In the genomic region with DNA sequence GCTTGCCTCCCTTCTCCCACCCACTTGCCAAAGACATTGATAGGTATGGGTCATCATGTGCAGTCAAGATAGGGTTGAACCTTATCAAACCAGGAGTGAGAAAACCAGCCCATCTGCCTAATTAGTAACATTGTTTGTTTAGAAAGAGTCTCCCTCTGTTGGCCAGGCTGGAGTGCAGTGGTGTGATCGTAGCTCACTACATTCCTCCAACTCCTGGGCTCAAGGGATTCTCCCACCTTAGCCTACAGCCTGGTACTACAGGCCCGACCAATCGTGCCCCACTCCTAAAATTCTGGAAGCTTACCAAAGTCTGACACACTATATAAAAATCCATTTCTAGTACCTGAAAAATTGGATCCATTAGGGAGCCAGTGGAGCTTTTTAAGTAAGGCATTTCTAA, we compare ENCODE assay signal across 12 cellular contexts. TPM values are rescaled to one million over a fixed set of nuclear protein-coding genes. Genes with fewer than 3 reads are reported as not detected.
DNase-seq lines count a peak whose midpoint lies in the region; ATAC-seq and TF ChIP-seq lines count a peak whose summit lies in the region.
"Had no signal": no experiment of that assay in that cellular context is flagged by ENCODE, and none has a peak within 500 bp of the region (broad histone marks: within the 10 kb centered on the region; RNA-seq: fewer than 3 reads in every experiment).

No MANE protein-coding gene starts in this region.

- H3K36me3 Mint-ChIP-seq in Calu3 (ENCODE audit: insufficient read depth, unreplicated experiment), result peaks cover 13% of the 10 kb centered on the region

- ATAC-seq in GM21576 (IDR thresholded peaks at IDR 0.05; ENCODE audit: unreplicated experiment), result no peak
- ATAC-seq: stimulated activated naive CD8-positive, alpha-beta T cell treated with anti-CD3 and anti-CD28 coated beads, Interleukin-15, amount 100 ng/mL, for 72 hours had no signal

- no peak overlapping the region for H3K4me3 ChIP-seq in astrocyte of the cerebellum (ENCODE audit: low read depth, low read length)
- H3K4me3 ChIP-seq: dorsolateral prefrontal cortex had no signal

- in situ Hi-C loops in astrocyte of the cerebellum (cut with HindIII; ENCODE audit: low sequenced_read_pairs), result no loop called here

- no peak overlapping the region for H3K27ac Mint-ChIP-seq in Calu3 (ENCODE audit: unreplicated experiment)

- intact Hi-C loops in Calu3 (cut with micrococcal nuclease; ENCODE audit: unreplicated experiment), result loop anchor here (5.0 kb wide), 1 partner anchor 113 kb away; no protein-coding TSS in a partner anchor

- TF ChIP-seq CTCF in Calu3 (IDR thresholded peaks at IDR 0.05; ENCODE audit: unreplicated experiment) (no peak), astrocyte of the cerebellum (IDR thresholded peaks at IDR 0.05; ENCODE audit: low read depth, low read length, missing control alignments) (peak; percentile 38)

- CTCF ChIA-PET in Calu3 (lab: Charles Lee), result interaction anchor here (1.0 kb wide), 1 partner anchor 9 kb away, joined by 3 read pairs; no protein-coding TSS in a partner anchor

- no peaks in the 10 kb centered on the region for H3K27me3 Mint-ChIP-seq in Calu3 (ENCODE audit: unreplicated experiment)
- H3K27me3 Mint-ChIP-seq: stimulated activated naive CD8-positive, alpha-beta T cell treated with anti-CD3 and anti-CD28 coated beads, Interleukin-15, amount 100 ng/mL, for 72 hours had no signal

- H3K9me3 Mint-ChIP-seq in Calu3 (ENCODE audit: low read depth, unreplicated experiment), result no peaks in the 10 kb centered on the region
- H3K9me3 Mint-ChIP-seq: stimulated activated naive CD8-positive, alpha-beta T cell treated with anti-CD3 and anti-CD28 coated beads, Interleukin-15, amount 100 ng/mL, for 72 hours had no signal

- DNase-seq in Calu3 (peak; percentile 7), HT-29 (ENCODE audit: low spot score) (peak; percentile 48), astrocyte of the cerebellum (ENCODE audit: low read depth) (no peak), kidney tubule cell (ENCODE audit: low spot score) (peak; percentile 33), CD1c-positive myeloid dendritic cell (ENCODE audit: extremely low spot score) (no peak), COR-L47 (lab: John Stamatoyannopoulos, UW) (no peak)
- DNase-seq in activated naive CD4-positive, alpha-beta T cell treated with anti-CD3 and anti-CD28 coated beads, Interleukin-2, amount 50 U/mL, for 16 hours, result no peak
- DNase-seq: dorsolateral prefrontal cortex; NCI-H774; stimulated activated CD4-positive, alpha-beta T cell treated with anti-CD3 and anti-CD28 coated beads, Interleukin-15, amount 100 ng/mL, for 24 hours; stimulated activated naive CD8-positive, alpha-beta T cell treated with anti-CD3 and anti-CD28 coated beads, Interleukin-15, amount 100 ng/mL, for 72 hours had no signal

- no TSS peak for BruUV-seq in Calu3 (replicated peaks; lab: Mats Ljungman, UMichigan)

- no peak overlapping the region for H3K4me3 Mint-ChIP-seq in Calu3 (ENCODE audit: low read depth, unreplicated experiment)
- H3K4me3 Mint-ChIP-seq: stimulated activated naive CD8-positive, alpha-beta T cell treated with anti-CD3 and anti-CD28 coated beads, Interleukin-15, amount 100 ng/mL, for 72 hours had no signal

- H3K4me1 Mint-ChIP-seq in Calu3 (ENCODE audit: low read depth, unreplicated experiment), result peaks cover 20% of the 10 kb centered on the region

RNA-seq across cellular contexts. Expression of a gene that starts 4.5 kb away (rescaled TPM):
- total RNA-seq in Calu3 (2022), result 3.8 and 6.7 TPM in 2 replicates
- 6.3 and 12.9 TPM in 2 replicates for total RNA-seq in HT-29 (2014; rRNA removed; shearing (Covaris generic))

RNA-seq across cellular contexts. Expression of a gene that starts 4.7 kb away (rescaled TPM):
- 22.0 and 26.4 TPM in 2 replicates for total RNA-seq in Calu3 (2022)
- total RNA-seq in HT-29 (2014; rRNA removed; shearing (Covaris generic)), result 18.7 and 24.0 TPM in 2 replicates

RNA-seq across cellular contexts. Expression of a gene that starts 43.5 kb away (rescaled TPM):
- total RNA-seq in Calu3 (2022), result 69.1 and 74.2 TPM in 2 replicates
- 94.3 and 95.7 TPM in 2 replicates for total RNA-seq in HT-29 (2014; rRNA removed; shearing (Covaris generic))

Comparison
In these comparisons a context has a peak if more than half of its experiments do, and no peak if none do; other contexts are left out.
1. DNase-seq: peak in Calu3 (single experiment), HT-29 (single experiment) and kidney tubule cell (single experiment); none in astrocyte of the cerebellum (single experiment), CD1c-positive myeloid dendritic cell (single experiment), COR-L47 (single experiment) and activated naive CD4-positive, alpha-beta T cell treated with anti-CD3 and anti-CD28 coated beads, Interleukin-2, amount 50 U/mL, for 16 hours (single experiment).